ENCODE assay signal across 1 cellular context in genomic region chr2:231781798-231782726, GRCh38.
TF ChIP-seq lines count a peak whose summit lies in the region.

No MANE protein-coding gene starts in this region.

TF ChIP-seq in endothelial cell of umbilical vein, 7 proteins besides CTCF, POLR2A, EP300 and RAD21 (continued from another document):
- TF ChIP-seq EZH2 (IDR thresholded peaks at IDR 0.05; ENCODE audit: borderline replicate concordance, low read depth, low read length, severe bottlenecking) (no peak), MAX (IDR thresholded peaks at IDR 0.05; ENCODE audit: insufficient read depth, insufficient read length) (no peak), FOS (IDR thresholded peaks at IDR 0.05; ENCODE audit: borderline replicate concordance, insufficient read depth, low read length) (no peak), JUN (IDR thresholded peaks at IDR 0.05; ENCODE audit: borderline replicate concordance, insufficient read depth, insufficient read length, low read depth) (no peak)
